Comparison of ENCODE assay signal across 29 cellular contexts in the genomic region with DNA sequence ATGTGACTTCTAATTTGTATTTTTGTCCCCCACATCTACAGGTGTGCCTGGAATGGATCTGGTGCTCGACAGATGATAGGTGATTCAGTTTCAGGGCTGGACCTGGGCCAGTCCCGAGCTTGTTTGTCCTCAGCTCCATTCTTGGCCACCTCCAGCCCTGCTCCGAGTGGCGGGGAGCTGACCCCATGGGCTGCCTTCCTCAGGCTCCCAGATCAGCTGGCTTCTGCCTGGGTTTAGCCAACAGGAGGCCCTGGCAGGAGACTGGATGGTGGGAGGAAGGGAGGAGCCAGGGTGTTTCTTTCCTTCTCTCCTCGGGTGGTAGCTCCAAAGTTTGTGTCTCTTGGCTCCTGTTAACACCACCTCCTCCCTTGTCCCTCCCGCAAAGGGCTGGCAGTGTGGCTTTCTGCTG.
DNase-seq lines count a peak whose midpoint lies in the region; ATAC-seq and TF ChIP-seq lines count a peak whose summit lies in the region.
"Had no signal": no experiment of that assay in that cellular context is flagged by ENCODE, and none has a peak within 500 bp of the region (broad histone marks: within the 10 kb centered on the region; RNA-seq: fewer than 3 reads in every experiment).

No MANE protein-coding gene starts in this region.

- H3K9me2 ChIP-seq in GM23338 (ENCODE audit: insufficient read depth): no peaks in the 10 kb centered on the region

- H3K4me3 Mint-ChIP-seq in GM23338: no peak overlapping the region
- H3K4me3 Mint-ChIP-seq: brain; HFFc6; neural progenitor cell; stimulated activated naive B cell treated with anti-CD40 and anti-IgM and Interleukin-4, amounts not matched to agents 10 μg/mL and 1 μg/mL and 100 μg/mL, for 72 hours; T-helper 1 cell treated with Interleukin-12 subunit alpha and Interleukin-12 subunit beta and Interleukin-4 antibody, amounts not matched to agents 30 μg/mL and 1 μg/mL, for 36 hours had no signal

- ATAC-seq in GM23338: peak; percentile 9; the same call in 1 of the 3 replicates
- peak; percentile 19 for ATAC-seq in sciatic nerve
- no peak for ATAC-seq in HG03097 (IDR thresholded peaks at IDR 0.05; ENCODE audit: low FRiP score, unreplicated experiment)
- ATAC-seq: left colon; SK-N-SH treated with all-trans-retinoic acid at 6 μM for 48 hours; stimulated activated naive B cell treated with anti-CD40 and anti-IgM and Interleukin-4, amounts not matched to agents 10 μg/mL and 1 μg/mL and 100 μg/mL, for 72 hours; upper lobe of right lung had no signal

- H3K27me3 Mint-ChIP-seq in GM23338 (ENCODE audit: insufficient read depth, low read depth, poor library complexity): peaks cover 11% of the 10 kb centered on the region
- H3K27me3 Mint-ChIP-seq: brain had no signal

- DNase-seq in GM23338 (ENCODE audit: low spot score): no peak
- peak; percentile 89 for DNase-seq in NCI-H69 (lab: John Stamatoyannopoulos, UW)
- no peak for DNase-seq in sciatic nerve (ENCODE audit: low spot score)
- DNase-seq in activated T-cell treated with anti-CD3 and anti-CD28 coated beads for 4 hours: no peak
- DNase-seq in NCI-H128 (lab: John Stamatoyannopoulos, UW; ENCODE audit: unreplicated experiment): no peak
- DNase-seq: activated naive CD4-positive, alpha-beta T cell treated with Interleukin-2 at 50 U/mL for 16 hours; activated T-cell treated with anti-CD3 and anti-CD28 coated beads, Interleukin-2, amount 50 U/mL, for 48 hours; Caco-2; DND-41; effector CD4-positive, alpha-beta T cell; GM23248; HFFc6; hypothalamus; left colon; mesenchymal stem cell; NCI-H1092 treated with DMSO at 0.1 percent for 48 hours; NCI-H187; NCI-H524; NK-92 treated with Interleukin-12 subunit alpha and Interleukin-12 subunit beta, amount 100 ng/mL, for 24 hours; Right ventricle myocardium superior; stimulated activated CD4-positive, alpha-beta T cell treated with anti-CD3 and anti-CD28 coated beads, Interleukin-15, amount 100 ng/mL, for 24 hours; stimulated activated naive B cell treated with anti-CD40 and anti-IgM and Interleukin-4, amounts not matched to agents 10 μg/mL and 1 μg/mL and 100 μg/mL, for 72 hours; upper lobe of right lung had no signal

- intact Hi-C loops in sciatic nerve (cut with DNase I): no loop called here

- H3K27ac Mint-ChIP-seq in GM23338: no peak overlapping the region
- H3K27ac Mint-ChIP-seq: HFFc6; stimulated activated naive B cell treated with anti-CD40 and anti-IgM and Interleukin-4, amounts not matched to agents 10 μg/mL and 1 μg/mL and 100 μg/mL, for 72 hours; T-helper 1 cell treated with Interleukin-12 subunit alpha and Interleukin-12 subunit beta and Interleukin-4 antibody, amounts not matched to agents 30 μg/mL and 1 μg/mL, for 36 hours had no signal

- H3K9me3 Mint-ChIP-seq in GM23338: no peaks in the 10 kb centered on the region
- H3K9me3 Mint-ChIP-seq: brain; HFFc6; neural progenitor cell; stimulated activated naive B cell treated with anti-CD40 and anti-IgM and Interleukin-4, amounts not matched to agents 10 μg/mL and 1 μg/mL and 100 μg/mL, for 72 hours; T-helper 1 cell treated with Interleukin-12 subunit alpha and Interleukin-12 subunit beta and Interleukin-4 antibody, amounts not matched to agents 30 μg/mL and 1 μg/mL, for 36 hours had no signal

- TF ChIP-seq CTCF in GM23338 (conservative IDR thresholded peaks at IDR 0.05; ENCODE audit: low read depth in 2 of 2): no peak

- no peak overlapping the region for H3K4me3 ChIP-seq in GM23338
- H3K4me3 ChIP-seq: GM23248, neural progenitor cell, upper lobe of right lung had no signal

- H2AFZ ChIP-seq in GM23338: no peak overlapping the region
- H2AFZ ChIP-seq: GM23248, neural progenitor cell had no signal

- H3K4me1 Mint-ChIP-seq in GM23338: peaks cover 21% of the 10 kb centered on the region

- H3K79me2 ChIP-seq in GM23338 (replicated peaks; ENCODE audit: insufficient read depth): no peaks in the 10 kb centered on the region

- H3F3A ChIP-seq in GM23338 (replicated peaks; ENCODE audit: low read depth): no peaks in the 10 kb centered on the region

- no peaks in the 10 kb centered on the region for H4K20me1 ChIP-seq in GM23338 (replicated peaks; ENCODE audit: insufficient read depth)

- no peak overlapping the region for H3K4me2 ChIP-seq in GM23338
- H3K4me2 ChIP-seq: neural progenitor cell had no signal

- H3K36me3 ChIP-seq in GM23338 (ENCODE audit: insufficient read depth): no peaks in the 10 kb centered on the region
- H3K36me3 ChIP-seq: neural progenitor cell, upper lobe of right lung had no signal

- H3K27ac ChIP-seq in GM23338 (ENCODE audit: low read depth) (no peak overlapping the region), layer of hippocampus (ENCODE audit: low read depth, low read length) (peak overlapping the region; percentile 8)
- H3K27ac ChIP-seq: GM23248, neural progenitor cell, upper lobe of right lung had no signal

- H3K27me3 ChIP-seq in GM23338 (ENCODE audit: insufficient read depth): no peaks in the 10 kb centered on the region
- H3K27me3 ChIP-seq in layer of hippocampus (ENCODE audit: control insufficient read depth, insufficient read depth, low read length): no peaks in the 10 kb centered on the region
- H3K27me3 ChIP-seq: neural progenitor cell, upper lobe of right lung had no signal

- H3K4me1 ChIP-seq in GM23338 (ENCODE audit: insufficient read depth): 0 out of 2 replicates have a peak, but pooled peaks cover 7% of the 10 kb centered on the region

- no peaks in the 10 kb centered on the region for H3K36me3 Mint-ChIP-seq in GM23338 (ENCODE audit: low read depth)
- H3K36me3 Mint-ChIP-seq: brain; neural progenitor cell; stimulated activated naive B cell treated with anti-CD40 and anti-IgM and Interleukin-4, amounts not matched to agents 10 μg/mL and 1 μg/mL and 100 μg/mL, for 72 hours had no signal

TF ChIP-seq in GM23338, 12 proteins besides CTCF, POLR2A, EP300 and RAD21 (continues in another document):
- TF ChIP-seq, protein P1, sequence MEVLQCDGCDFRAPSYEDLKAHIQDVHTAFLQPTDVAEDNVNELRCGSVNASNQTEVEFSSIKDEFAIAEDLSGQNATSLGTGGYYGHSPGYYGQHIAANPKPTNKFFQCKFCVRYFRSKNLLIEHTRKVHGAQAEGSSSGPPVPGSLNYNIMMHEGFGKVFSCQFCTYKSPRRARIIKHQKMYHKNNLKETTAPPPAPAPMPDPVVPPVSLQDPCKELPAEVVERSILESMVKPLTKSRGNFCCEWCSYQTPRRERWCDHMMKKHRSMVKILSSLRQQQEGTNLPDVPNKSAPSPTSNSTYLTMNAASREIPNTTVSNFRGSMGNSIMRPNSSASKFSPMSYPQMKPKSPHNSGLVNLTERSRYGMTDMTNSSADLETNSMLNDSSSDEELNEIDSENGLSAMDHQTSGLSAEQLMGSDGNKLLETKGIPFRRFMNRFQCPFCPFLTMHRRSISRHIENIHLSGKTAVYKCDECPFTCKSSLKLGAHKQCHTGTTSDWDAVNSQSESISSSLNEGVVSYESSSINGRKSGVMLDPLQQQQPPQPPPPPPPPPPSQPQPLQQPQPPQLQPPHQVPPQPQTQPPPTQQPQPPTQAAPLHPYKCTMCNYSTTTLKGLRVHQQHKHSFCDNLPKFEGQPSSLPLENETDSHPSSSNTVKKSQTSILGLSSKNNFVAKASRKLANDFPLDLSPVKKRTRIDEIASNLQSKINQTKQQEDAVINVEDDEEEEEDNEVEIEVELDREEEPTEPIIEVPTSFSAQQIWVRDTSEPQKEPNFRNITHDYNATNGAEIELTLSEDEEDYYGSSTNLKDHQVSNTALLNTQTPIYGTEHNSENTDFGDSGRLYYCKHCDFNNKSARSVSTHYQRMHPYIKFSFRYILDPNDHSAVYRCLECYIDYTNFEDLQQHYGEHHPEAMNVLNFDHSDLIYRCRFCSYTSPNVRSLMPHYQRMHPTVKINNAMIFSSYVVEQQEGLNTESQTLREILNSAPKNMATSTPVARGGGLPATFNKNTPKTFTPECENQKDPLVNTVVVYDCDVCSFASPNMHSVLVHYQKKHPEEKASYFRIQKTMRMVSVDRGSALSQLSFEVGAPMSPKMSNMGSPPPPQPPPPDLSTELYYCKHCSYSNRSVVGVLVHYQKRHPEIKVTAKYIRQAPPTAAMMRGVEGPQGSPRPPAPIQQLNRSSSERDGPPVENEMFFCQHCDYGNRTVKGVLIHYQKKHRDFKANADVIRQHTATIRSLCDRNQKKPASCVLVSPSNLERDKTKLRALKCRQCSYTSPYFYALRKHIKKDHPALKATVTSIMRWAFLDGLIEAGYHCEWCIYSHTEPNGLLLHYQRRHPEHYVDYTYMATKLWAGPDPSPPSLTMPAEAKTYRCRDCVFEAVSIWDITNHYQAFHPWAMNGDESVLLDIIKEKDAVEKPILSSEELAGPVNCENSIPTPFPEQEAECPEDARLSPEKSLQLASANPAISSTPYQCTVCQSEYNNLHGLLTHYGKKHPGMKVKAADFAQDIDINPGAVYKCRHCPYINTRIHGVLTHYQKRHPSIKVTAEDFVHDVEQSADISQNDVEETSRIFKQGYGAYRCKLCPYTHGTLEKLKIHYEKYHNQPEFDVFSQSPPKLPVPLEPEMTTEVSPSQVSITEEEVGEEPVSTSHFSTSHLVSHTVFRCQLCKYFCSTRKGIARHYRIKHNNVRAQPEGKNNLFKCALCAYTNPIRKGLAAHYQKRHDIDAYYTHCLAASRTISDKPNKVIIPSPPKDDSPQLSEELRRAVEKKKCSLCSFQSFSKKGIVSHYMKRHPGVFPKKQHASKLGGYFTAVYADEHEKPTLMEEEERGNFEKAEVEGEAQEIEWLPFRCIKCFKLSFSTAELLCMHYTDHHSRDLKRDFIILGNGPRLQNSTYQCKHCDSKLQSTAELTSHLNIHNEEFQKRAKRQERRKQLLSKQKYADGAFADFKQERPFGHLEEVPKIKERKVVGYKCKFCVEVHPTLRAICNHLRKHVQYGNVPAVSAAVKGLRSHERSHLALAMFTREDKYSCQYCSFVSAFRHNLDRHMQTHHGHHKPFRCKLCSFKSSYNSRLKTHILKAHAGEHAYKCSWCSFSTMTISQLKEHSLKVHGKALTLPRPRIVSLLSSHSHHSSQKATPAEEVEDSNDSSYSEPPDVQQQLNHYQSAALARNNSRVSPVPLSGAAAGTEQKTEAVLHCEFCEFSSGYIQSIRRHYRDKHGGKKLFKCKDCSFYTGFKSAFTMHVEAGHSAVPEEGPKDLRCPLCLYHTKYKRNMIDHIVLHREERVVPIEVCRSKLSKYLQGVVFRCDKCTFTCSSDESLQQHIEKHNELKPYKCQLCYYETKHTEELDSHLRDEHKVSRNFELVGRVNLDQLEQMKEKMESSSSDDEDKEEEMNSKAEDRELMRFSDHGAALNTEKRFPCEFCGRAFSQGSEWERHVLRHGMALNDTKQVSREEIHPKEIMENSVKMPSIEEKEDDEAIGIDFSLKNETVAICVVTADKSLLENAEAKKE (CRISPR knock-in tag; IDR thresholded peaks at IDR 0.05): no peak
- TF ChIP-seq STAT1 (IDR thresholded peaks at IDR 0.05; ENCODE audit: unreplicated experiment) (no peak), JUNB (IDR thresholded peaks at IDR 0.05; ENCODE audit: unreplicated experiment) (no peak), ZNF114 (CRISPR knock-in tag; IDR thresholded peaks at IDR 0.05) (no peak), POLR2AphosphoS5 (IDR thresholded peaks at IDR 0.05; ENCODE audit: low read depth) (no peak), CREB1 (CRISPR knock-in tag; IDR thresholded peaks at IDR 0.05; ENCODE audit: low read depth) (no peak)
